In genomic region chr6:75199856-75200255, GRCh38 we compare ENCODE assay signal across 27 cellular contexts. TPM values are rescaled to one million over a fixed set of nuclear protein-coding genes. Genes with fewer than 3 reads are reported as not detected.
DNase-seq lines count a peak whose midpoint lies in the region; ATAC-seq, FAIRE-seq and TF ChIP-seq lines count a peak whose summit lies in the region.
"Had no signal": no experiment of that assay in that cellular context is flagged by ENCODE, and none has a peak within 500 bp of the region (broad histone marks: within the 10 kb centered on the region; RNA-seq: fewer than 3 reads in every experiment).

No MANE protein-coding gene starts in this region.

- FAIRE-seq in keratinocyte (lab: Jason Lieb, UNC) = no peak

- H3K9me1 ChIP-seq in keratinocyte (ENCODE audit: control insufficient read depth, extremely low read depth, insufficient read depth, low read length) = no peaks in the 10 kb centered on the region

- H3K27ac Mint-ChIP-seq in HFFc6 = peak overlapping the region; percentile 57; the same call in 1 of the 2 replicates
- H3K27ac Mint-ChIP-seq: activated B cell treated with CpG ODN at 0.5 μM for 24 hours; activated CD8-positive, alpha-beta memory T cell treated with anti-CD3 and anti-CD28 coated beads, Interleukin-2, amount 10 ng/mL, durations not matched to agents 7 days and 5 days; activated naive CD8-positive, alpha-beta T cell treated with anti-CD3 and anti-CD28 coated beads, Interleukin-2, amount 50 U/mL, for 24 hours; brain; CD14-positive monocyte; mesothelial cell of epicardium; naive thymus-derived CD4-positive, alpha-beta T cell; stimulated activated naive CD8-positive, alpha-beta T cell treated with anti-CD3 and anti-CD28 coated beads, Interleukin-15, amount 100 ng/mL, for 72 hours had no signal

- intact Hi-C loops in tibial artery (cut with DNase I; ENCODE audit: low total_unique reads) = loop anchor here (5.0 to 10.0 kb wide), 4 partner anchors 318 to 1345 kb away; no protein-coding TSS in a partner anchor

- TF ChIP-seq CTCF in HFFc6 (IDR thresholded peaks at IDR 0.05) (no peak), coronary artery (IDR thresholded peaks at IDR 0.05) (no peak), keratinocyte (optimal IDR thresholded peaks at IDR 0.05 in 1 of 3, IDR thresholded peaks at IDR 0.05 in 1 of 3, conservative IDR thresholded peaks at IDR 0.05 in 1 of 3; ENCODE audit: extremely low read depth in 1 of 3, insufficient read depth in 2 of 3, low read length in 3 of 3) (no peak), tibial artery (IDR thresholded peaks at IDR 0.05) (no peak)

- peaks cover 3 to 10% of the 10 kb centered on the region in 2 experiments for H3K36me3 ChIP-seq in keratinocyte (ENCODE audit: control insufficient read depth in 2 of 2, extremely low read depth in 1 of 2, insufficient read depth in 2 of 2, low read length in 2 of 2)
- H3K36me3 ChIP-seq in tibial artery = no peaks in the 10 kb centered on the region
- H3K36me3 ChIP-seq: left lung had no signal

- no peak overlapping the region for H2AFZ ChIP-seq in keratinocyte (ENCODE audit: control insufficient read depth, low read length)

- no peak for ATAC-seq in SK-N-SH treated with all-trans-retinoic acid at 6 μM for 48 hours
- ATAC-seq: activated CD8-positive, alpha-beta memory T cell treated with anti-CD3 and anti-CD28 coated beads, Interleukin-2, amount 10 ng/mL, durations not matched to agents 7 days and 5 days; activated naive CD8-positive, alpha-beta T cell treated with anti-CD3 and anti-CD28 coated beads, Interleukin-2, amount 50 U/mL, for 24 hours; left lung; naive thymus-derived CD4-positive, alpha-beta T cell; stimulated activated naive CD8-positive, alpha-beta T cell treated with anti-CD3 and anti-CD28 coated beads, Interleukin-15, amount 100 ng/mL, for 72 hours had no signal

- dilution Hi-C loops in keratinocyte (cut with MboI; ENCODE audit: extremely low pct_ligation_motif_present, low sequenced_read_pairs) = no loop called here

- no peaks in the 10 kb centered on the region for H4K20me1 ChIP-seq in keratinocyte (ENCODE audit: control insufficient read depth, extremely low read depth, insufficient read depth, low read length)

- H3K9me3 Mint-ChIP-seq in HFFc6 = peaks cover 11% of the 10 kb centered on the region; the same call in 1 of the 2 replicates
- H3K9me3 Mint-ChIP-seq: activated B cell treated with CpG ODN at 0.5 μM for 24 hours; activated naive CD8-positive, alpha-beta T cell treated with anti-CD3 and anti-CD28 coated beads, Interleukin-2, amount 50 U/mL, for 24 hours; brain; naive thymus-derived CD4-positive, alpha-beta T cell; stimulated activated naive CD8-positive, alpha-beta T cell treated with anti-CD3 and anti-CD28 coated beads, Interleukin-15, amount 100 ng/mL, for 72 hours had no signal

- peaks cover 42% of the 10 kb centered on the region for H3K4me1 ChIP-seq in keratinocyte (ENCODE audit: control insufficient read depth, extremely low read depth, insufficient read depth, low read length)
- H3K4me1 ChIP-seq in tibial artery = peaks cover 0 to 64% (median 14%) of the 10 kb centered on the region in 4 donors

- no peaks in the 10 kb centered on the region for H3K27me3 ChIP-seq in keratinocyte (ENCODE audit: control insufficient read depth, extremely low read depth, insufficient read depth, low read length)
- no peaks in the 10 kb centered on the region for H3K27me3 ChIP-seq in tibial artery

- peaks cover 10% of the 10 kb centered on the region for H3K27me3 Mint-ChIP-seq in HFFc6 (ENCODE audit: insufficient read depth)

- no peak overlapping the region for H3K9ac ChIP-seq in keratinocyte (ENCODE audit: control insufficient read depth, extremely low read depth, insufficient read depth, low read length)

- peaks cover 71% of the 10 kb centered on the region for H3K79me2 ChIP-seq in keratinocyte (ENCODE audit: control insufficient read depth, insufficient read depth, low read length)

- peaks cover 77% of the 10 kb centered on the region for H3K4me1 Mint-ChIP-seq in HFFc6 (ENCODE audit: low read depth)

- H3K4me3 Mint-ChIP-seq in HFFc6 = peak overlapping the region; percentile 65
- H3K4me3 Mint-ChIP-seq: activated B cell treated with CpG ODN at 0.5 μM for 24 hours; activated CD8-positive, alpha-beta memory T cell treated with anti-CD3 and anti-CD28 coated beads, Interleukin-2, amount 10 ng/mL, durations not matched to agents 7 days and 5 days; activated naive CD8-positive, alpha-beta T cell treated with anti-CD3 and anti-CD28 coated beads, Interleukin-2, amount 50 U/mL, for 24 hours; mesothelial cell of epicardium; naive thymus-derived CD4-positive, alpha-beta T cell; stimulated activated naive CD8-positive, alpha-beta T cell treated with anti-CD3 and anti-CD28 coated beads, Interleukin-15, amount 100 ng/mL, for 72 hours had no signal

- peak overlapping the region; percentile 29 for H3K4me2 ChIP-seq in keratinocyte (ENCODE audit: control insufficient read depth, extremely low read depth, insufficient read depth, low read depth, low read length)

- no peak overlapping the region for H3K4me3 ChIP-seq in coronary artery
- no peak overlapping the region for H3K4me3 ChIP-seq in keratinocyte (ENCODE audit: control insufficient read depth in 2 of 3, extremely low read depth in 1 of 3, insufficient read depth in 2 of 3, low read depth in 1 of 3, low read length in 3 of 3)
- H3K4me3 ChIP-seq in tibial artery = no peak overlapping the region
- H3K4me3 ChIP-seq: left lung had no signal

- H3K9me3 ChIP-seq in keratinocyte (ENCODE audit: control insufficient read depth, low read depth, low read length) = no peaks in the 10 kb centered on the region
- H3K9me3 ChIP-seq in tibial artery = no peaks in the 10 kb centered on the region
- H3K9me3 ChIP-seq: left lung had no signal

- DNase-seq in HFFc6 = no peak
- DNase-seq in coronary artery (ENCODE audit: low spot score) = no peak
- DNase-seq in keratinocyte (ENCODE audit: low read depth, low spot score) = no peak
- DNase-seq in tibial artery = no peak
- DNase-seq in DMS153 (lab: John Stamatoyannopoulos, UW) = no peak
- no peak for DNase-seq in stimulated activated CD4-positive, alpha-beta T cell treated with anti-CD3 and anti-CD28 coated beads, Interleukin-12 subunit alpha, Interleukin-12 subunit beta, amount 100 ng/mL, for 4 hours
- DNase-seq: activated B cell treated with CpG ODN at 0.5 μM for 24 hours; activated CD8-positive, alpha-beta memory T cell treated with anti-CD3 and anti-CD28 coated beads, Interleukin-2, amount 10 ng/mL, durations not matched to agents 7 days and 5 days; activated naive CD8-positive, alpha-beta T cell treated with anti-CD3 and anti-CD28 coated beads, Interleukin-2, amount 50 U/mL, for 24 hours; activated T-cell treated with anti-CD3 and anti-CD28 coated beads, Interleukin-2, amount 50 U/mL, for 48 hours; effector CD4-positive, alpha-beta T cell; GOT3; left lung; naive thymus-derived CD4-positive, alpha-beta T cell; NCI-H1105; NCI-H1930; NCI-H526; nucleus accumbens; SHP77 treated with DMSO at 0.1 percent for 48 hours; stimulated activated CD8-positive, alpha-beta memory T cell treated with anti-CD3 and anti-CD28 coated beads, Interleukin-4, amount 100 ng/mL, for 48 hours; stimulated activated naive CD8-positive, alpha-beta T cell treated with anti-CD3 and anti-CD28 coated beads, Interleukin-15, amount 100 ng/mL, for 72 hours; SW 1271; T-helper 9 cell had no signal

- H3K27ac ChIP-seq in coronary artery (peak overlapping the region; percentile 22 to 54), keratinocyte (ENCODE audit: control insufficient read depth, insufficient read depth, low read length) (peak overlapping the region; percentile 7), tibial artery (peak overlapping the region; percentile 66 to 83)
- H3K27ac ChIP-seq: left lung had no signal

- H3K36me3 Mint-ChIP-seq in HFFc6 (ENCODE audit: low read depth) = peaks cover 41% of the 10 kb centered on the region
- H3K36me3 Mint-ChIP-seq: brain, CD14-positive monocyte, mesothelial cell of epicardium had no signal

TF ChIP-seq in SK-N-SH treated with all-trans-retinoic acid at 6 μM for 48 hours, 23 proteins besides CTCF, POLR2A, EP300 and RAD21 (continues in another document):
- TF ChIP-seq CSRNP3 (CRISPR knock-in tag; IDR thresholded peaks at IDR 0.05) = no peak

RNA-seq across cellular contexts. Expression of gene COL12A1, which starts 6.0 kb away (rescaled TPM):
- 100 to 1,000 TPM; 205 to 304 (median 227) TPM for total RNA-seq in HFFc6 (2021; fragmentation: NEBNext Ultra II Directional; extraction: Animal tissue kit (Norgen Biotek cat#: 25700))
- 82.3 to 152 TPM (median 96.9 TPM) in 3 replicates for polyA plus RNA-seq in keratinocyte
- 7.1 TPM for polyA plus RNA-seq in keratinocyte (2011; ENCODE audit: low read depth)
- 15.0 and 22.4 TPM in 2 replicates for polyA plus RNA-seq in keratinocyte (2011; cell fraction: cytosol; rRNA removed)
- 195 and 205 TPM in 2 replicates for polyA plus RNA-seq in keratinocyte (2011; cell fraction: nucleus; rRNA removed)
- 3.6 and 129 TPM in 2 replicates for polyA plus RNA-seq in keratinocyte (2012; ENCODE audit: low replicate concordance)
- 274 to 427 TPM (median 290 TPM) in 3 replicates for polyA minus RNA-seq in keratinocyte
- 51.0 TPM for polyA minus RNA-seq in keratinocyte (2011; cell fraction: cytosol; rRNA and poly(A)+ RNA removed)
- 365 and 633 TPM in 2 replicates for polyA minus RNA-seq in keratinocyte (2011; cell fraction: nucleus; rRNA and poly(A)+ RNA removed)
- total RNA-seq: activated B cell treated with CpG ODN at 0.5 μM for 24 hours; activated CD8-positive, alpha-beta memory T cell treated with anti-CD3 and anti-CD28 coated beads, Interleukin-2, amount 10 ng/mL, durations not matched to agents 7 days and 5 days had no signal
- polyA plus RNA-seq: CD14-positive monocyte; naive thymus-derived CD4-positive, alpha-beta T cell had no signal

RNA-seq across cellular contexts. Expression of gene COX7A2, which starts 43.7 kb away (rescaled TPM):
- total RNA-seq in HFFc6 (2021; fragmentation: NEBNext Ultra II Directional; extraction: Animal tissue kit (Norgen Biotek cat#: 25700)) = 100 to 1,000 TPM; 473 to 536 (median 489) TPM
- polyA plus RNA-seq in keratinocyte = 160 to 489 TPM (median 474 TPM) in 3 replicates
- 441 TPM for polyA plus RNA-seq in keratinocyte (2011; ENCODE audit: low read depth)
- 152 and 383 TPM in 2 replicates for polyA plus RNA-seq in keratinocyte (2011; cell fraction: cytosol; rRNA removed)
- polyA plus RNA-seq in keratinocyte (2011; cell fraction: nucleus; rRNA removed) = 97.3 and 102 TPM in 2 replicates
- 399 and 440 TPM in 2 replicates for polyA plus RNA-seq in keratinocyte (2012; ENCODE audit: low replicate concordance)
- 31.6 to 65.8 TPM (median 56.6 TPM) in 3 replicates for polyA minus RNA-seq in keratinocyte
- 76.7 TPM for polyA minus RNA-seq in keratinocyte (2011; cell fraction: cytosol; rRNA and poly(A)+ RNA removed)
- 8.4 and 14.3 TPM in 2 replicates for polyA minus RNA-seq in keratinocyte (2011; cell fraction: nucleus; rRNA and poly(A)+ RNA removed)

Comparison
In these comparisons a context has a peak if more than half of its experiments do, and no peak if none do; other contexts are left out.
1. H3K27ac ChIP-seq: peak in every context shown above with its lines; median percentile 74 in tibial artery; 38 in coronary artery; 7 in keratinocyte.